ENCODE assay signal across 13 cellular contexts in genomic region chr13:59121507-59121906, GRCh38.
DNase-seq lines count a peak whose midpoint lies in the region; ATAC-seq and TF ChIP-seq lines count a peak whose summit lies in the region.
"Had no signal": no experiment of that assay in that cellular context is flagged by ENCODE, and none has a peak within 500 bp of the region (broad histone marks: within the 10 kb centered on the region; RNA-seq: fewer than 3 reads in every experiment).

No MANE protein-coding gene starts in this region.

- H3K9ac ChIP-seq in IMR-90 (ENCODE audit: low read depth, low read length) (no peak overlapping the region), PC-3 (ENCODE audit: low read length) (no peak overlapping the region), smooth muscle cell (ENCODE audit: low read depth) (no peak overlapping the region)

- H3K79me2 ChIP-seq in PC-3 (ENCODE audit: low read length) = no peaks in the 10 kb centered on the region
- no peaks in the 10 kb centered on the region for H3K79me2 ChIP-seq in smooth muscle cell (ENCODE audit: low read depth)

- WGBS in IMR-90 (ENCODE audit: extremely low coverage in 2 of 2, insufficient read length in 1 of 2), 2 experiments = 100% methylated on average over 2 of the region's 3 CpGs; no CpG with 5 or more reads in 1 of the 2 experiments
- 77% methylated on average over 3 of the region's 3 CpGs for WGBS in smooth muscle cell (ENCODE audit: low lambda C conversion rate)
- WGBS in esophagus squamous epithelium, 2 donors = 67 to 81% methylated on average over 3 of the region's 3 CpGs

- H2AFZ ChIP-seq in IMR-90 (replicated peaks; ENCODE audit: low read length, poor library complexity) (no peak overlapping the region), PC-3 (ENCODE audit: low read length) (no peak overlapping the region), smooth muscle cell (ENCODE audit: low read depth) (peak overlapping the region; percentile 39)

- no peak overlapping the region for H3K14ac ChIP-seq in IMR-90 (replicated peaks; ENCODE audit: low read depth, low read length)

- H3K79me1 ChIP-seq in IMR-90 (ENCODE audit: low read depth in 1 of 2, low read length in 2 of 2) = no peaks in the 10 kb centered on the region

- no peaks in the 10 kb centered on the region for H3K27me3 ChIP-seq in IMR-90 (ENCODE audit: control insufficient read depth, insufficient read depth, low read length)
- no peaks in the 10 kb centered on the region for H3K27me3 ChIP-seq in PC-3 (ENCODE audit: low read length)
- no peaks in the 10 kb centered on the region for H3K27me3 ChIP-seq in foreskin keratinocyte
- no peaks in the 10 kb centered on the region for H3K27me3 ChIP-seq in smooth muscle cell (ENCODE audit: low read depth)
- H3K27me3 ChIP-seq in esophagus squamous epithelium = no peaks in the 10 kb centered on the region
- H3K27me3 ChIP-seq: BE2C had no signal

- BruUV-seq in IMR-90 (replicated peaks; lab: Mats Ljungman, UMichigan) = no TSS peak
- no TSS peak for BruUV-seq in PC-3 (replicated peaks; lab: Mats Ljungman, UMichigan)

- H2BK120ac ChIP-seq in IMR-90 (ENCODE audit: low read depth, low read length) = 0 out of 2 replicates have a peak overlapping the region, but pooled peaks have one; percentile 19

- dilution Hi-C loops in IMR-90 (cut with HindIII; ENCODE audit: low sequenced_read_pairs, unreplicated experiment) = no loop called here

- H3K4ac ChIP-seq in IMR-90 (ENCODE audit: low read depth, low read length) = no peak overlapping the region

- no peak overlapping the region; the same call in 2 of the 3 replicates for H2BK15ac ChIP-seq in IMR-90 (ENCODE audit: low read depth, low read length)

- no peak overlapping the region; the same call in 1 of the 2 replicates for H4K91ac ChIP-seq in IMR-90 (ENCODE audit: insufficient read depth, low read depth, low read length)

- ATAC-seq in IMR-90 (ENCODE audit: low read depth) (no peak), PC-3 (no peak), foreskin keratinocyte (peak; percentile 76), HG02885 (IDR thresholded peaks at IDR 0.05; ENCODE audit: poor library complexity, unreplicated experiment) (no peak)
- ATAC-seq: A549, GM12878 had no signal

- H4K20me1 ChIP-seq in IMR-90 (ENCODE audit: insufficient read depth, low read length) = no peaks in the 10 kb centered on the region
- no peaks in the 10 kb centered on the region for H4K20me1 ChIP-seq in PC-3 (ENCODE audit: low read length)
- no peaks in the 10 kb centered on the region for H4K20me1 ChIP-seq in smooth muscle cell (ENCODE audit: low read depth)

- no peaks in the 10 kb centered on the region for H3K9me1 ChIP-seq in IMR-90 (ENCODE audit: insufficient read depth, low read length)

- H3K56ac ChIP-seq in IMR-90 (ENCODE audit: extremely low read depth, insufficient read depth, low read length) = no peak overlapping the region

- intact Hi-C loops in IMR-90 (cut with micrococcal nuclease) = no loop called here
- intact Hi-C loops in PC-3 (cut with micrococcal nuclease) = no loop called here
- intact Hi-C loops in esophagus squamous epithelium (cut with DNase I) = no loop called here

- H2AK5ac ChIP-seq in IMR-90 (ENCODE audit: low read depth, low read length) = 0 out of 2 replicates have a peak overlapping the region, but pooled peaks have one; percentile 17

- H3K9me2 ChIP-seq in PC-3 (replicated peaks; ENCODE audit: low read length) = no peaks in the 10 kb centered on the region

- H3K36me3 ChIP-seq in IMR-90 (ENCODE audit: control insufficient read depth, insufficient read depth, low read length) = no peaks in the 10 kb centered on the region
- H3K36me3 ChIP-seq in PC-3 (ENCODE audit: low read depth, low read length) = no peaks in the 10 kb centered on the region
- H3K36me3 ChIP-seq in smooth muscle cell (ENCODE audit: low read depth) = no peaks in the 10 kb centered on the region
- no peaks in the 10 kb centered on the region for H3K36me3 ChIP-seq in esophagus squamous epithelium
- H3K36me3 ChIP-seq: BE2C had no signal

- peak overlapping the region; percentile 46 for H2BK20ac ChIP-seq in IMR-90 (ENCODE audit: low read depth, low read length)

- in situ Hi-C loops in IMR-90 (cut with MboI; ENCODE audit: low sequenced_read_pairs) = loop anchor here (25.0 kb wide), 1 partner anchor 641 kb away; no protein-coding TSS in a partner anchor

- no peak overlapping the region for H2BK5ac ChIP-seq in IMR-90 (ENCODE audit: low read depth, low read length, poor library complexity, severe bottlenecking)

- peak overlapping the region; percentile 81; the same call in 1 of the 2 replicates for H4K5ac ChIP-seq in IMR-90 (ENCODE audit: low read depth, low read length)

- peak overlapping the region in 1 of 2 experiments; percentile 25; a peak in 1 of 4 replicates for H4K8ac ChIP-seq in IMR-90 (ENCODE audit: low read depth in 2 of 2, low read length in 2 of 2)

- no peaks in the 10 kb centered on the region for H3F3A ChIP-seq in PC-3 (ENCODE audit: low read length, unreplicated experiment)
- H3F3A ChIP-seq in smooth muscle cell (ENCODE audit: low read depth) = peaks cover 10% of the 10 kb centered on the region

- TF ChIP-seq POLR2A in IMR-90 (IDR thresholded peaks at IDR 0.05; ENCODE audit: low read depth, low read length) = no peak
- TF ChIP-seq POLR2A in esophagus squamous epithelium (IDR thresholded peaks at IDR 0.05) = no peak

- DNase-seq in IMR-90 = no peak
- DNase-seq in PC-3 = peak; percentile 12
- peak in 1 of 2 donors; percentile 72 for DNase-seq in foreskin keratinocyte
- DNase-seq in smooth muscle cell (lab: John Stamatoyannopoulos, UW; ENCODE audit: unreplicated experiment) = no peak
- DNase-seq in esophagus squamous epithelium (lab: John Stamatoyannopoulos, UW) = no peak
- DNase-seq in NCI-H1048 (lab: John Stamatoyannopoulos, UW) = no peak
- DNase-seq: BE2C; CD4-positive, alpha-beta memory T cell; DMS79 had no signal

- CTCF ChIA-PET in IMR-90 (lab: Yijun Ruan, JAX) (interaction anchor here (0.7 kb wide), 2 partner anchors 24 to 189 kb away, joined by 3 to 6 read pairs; no protein-coding TSS in a partner anchor), PC-3 (lab: Charles Lee) (no interaction called here)

- peaks cover 2% of the 10 kb centered on the region for H3K4me1 ChIP-seq in IMR-90 (ENCODE audit: control insufficient read depth, insufficient read depth, low read length)
- no peaks in the 10 kb centered on the region for H3K4me1 ChIP-seq in PC-3 (ENCODE audit: insufficient read depth, low read length)
- H3K4me1 ChIP-seq in foreskin keratinocyte = no peaks in the 10 kb centered on the region
- peaks cover 23% of the 10 kb centered on the region for H3K4me1 ChIP-seq in smooth muscle cell (ENCODE audit: low read depth)
- H3K4me1 ChIP-seq in esophagus squamous epithelium = no peaks in the 10 kb centered on the region
- H3K4me1 ChIP-seq: A549 had no signal

- TF ChIP-seq CTCF in IMR-90 (conservative IDR thresholded peaks at IDR 0.05; ENCODE audit: low read depth, low read length) = no peak
- TF ChIP-seq CTCF in PC-3 (conservative IDR thresholded peaks at IDR 0.05; ENCODE audit: low read depth, low read length) = no peak
- TF ChIP-seq CTCF in foreskin keratinocyte (conservative IDR thresholded peaks at IDR 0.05) = no peak
- no peak for TF ChIP-seq CTCF in smooth muscle cell (IDR thresholded peaks at IDR 0.05; ENCODE audit: borderline replicate concordance, insufficient read depth, poor library complexity, severe bottlenecking)
- no peak for TF ChIP-seq CTCF in esophagus squamous epithelium (IDR thresholded peaks at IDR 0.05)

- H3K27ac ChIP-seq in IMR-90 (ENCODE audit: insufficient read depth, low read length) (no peak overlapping the region), PC-3 (ENCODE audit: low read length) (no peak overlapping the region), foreskin keratinocyte (no peak overlapping the region), smooth muscle cell (ENCODE audit: low read depth) (peak overlapping the region; percentile 75), esophagus squamous epithelium (no peak overlapping the region)
- H3K27ac ChIP-seq: A549, C4-2B had no signal

- peak overlapping the region; percentile 69; the same call in 1 of the 2 replicates for H3K23ac ChIP-seq in IMR-90 (ENCODE audit: low read depth, low read length)

- POLR2A ChIA-PET in IMR-90 (lab: Charles Lee; ENCODE audit: unreplicated experiment) (no interaction called here), PC-3 (lab: Charles Lee; ENCODE audit: unreplicated experiment) (no interaction called here)

- no peaks in the 10 kb centered on the region for H3K9me3 ChIP-seq in IMR-90 (ENCODE audit: control insufficient read depth, insufficient read depth, low read length)
- no peaks in the 10 kb centered on the region for H3K9me3 ChIP-seq in PC-3 (ENCODE audit: low read length)
- H3K9me3 ChIP-seq in smooth muscle cell (replicated peaks; ENCODE audit: low read depth) = no peaks in the 10 kb centered on the region
- no peaks in the 10 kb centered on the region for H3K9me3 ChIP-seq in esophagus squamous epithelium
- H3K9me3 ChIP-seq: A549, BE2C had no signal

- H3K4me3 ChIP-seq in IMR-90 (ENCODE audit: insufficient read depth, low read depth, low read length) (no peak overlapping the region), PC-3 (ENCODE audit: low read length) (no peak overlapping the region), smooth muscle cell (no peak overlapping the region), esophagus squamous epithelium (no peak overlapping the region)
- H3K4me3 ChIP-seq: A549, GM12878 had no signal

- H2AK9ac ChIP-seq in IMR-90 (replicated peaks; ENCODE audit: low read depth, low read length, poor library complexity) = no peak overlapping the region

- no peak for TF ChIP-seq RAD21 in IMR-90 (IDR thresholded peaks at IDR 0.05; ENCODE audit: low read length)

- no peak overlapping the region for H3K4me2 ChIP-seq in IMR-90 (ENCODE audit: low read depth, low read length)
- H3K4me2 ChIP-seq in PC-3 (ENCODE audit: low read length) = no peak overlapping the region
- H3K4me2 ChIP-seq in smooth muscle cell = peak overlapping the region; percentile 80
- H3K4me2 ChIP-seq: A549 had no signal

- H3K18ac ChIP-seq in IMR-90 (ENCODE audit: low read depth, low read length) = peak overlapping the region; percentile 84

TF ChIP-seq in IMR-90, 13 proteins besides CTCF, POLR2A, EP300 and RAD21 (continues in another document):
- TF ChIP-seq CHD1 (IDR thresholded peaks at IDR 0.05; ENCODE audit: low read depth, low read length) (no peak), SMC3 (IDR thresholded peaks at IDR 0.05; ENCODE audit: low read depth, low read length) (no peak), MAFK (IDR thresholded peaks at IDR 0.05; ENCODE audit: low read depth, low read length) (no peak), CEBPB (IDR thresholded peaks at IDR 0.05; ENCODE audit: low read depth, low read length) (no peak), RFX5 (IDR thresholded peaks at IDR 0.05; ENCODE audit: low read depth, low read length) (no peak), USF2 (IDR thresholded peaks at IDR 0.05; ENCODE audit: low read depth, low read length) (no peak)
